1 cellular context compared by ENCODE assay signal in genomic region chr11:62610403-62610802, GRCh38.
TF ChIP-seq lines count a peak whose summit lies in the region.

No MANE protein-coding gene starts in this region.

TF ChIP-seq in A549, 52 proteins besides CTCF, POLR2A, EP300 and RAD21 (continued from another document):
- peak; percentile 59; the same call in 1 of the 2 replicates for TF ChIP-seq KDM1A (IDR thresholded peaks at IDR 0.05; ENCODE audit: low read depth)
- TF ChIP-seq POLR2AphosphoS2 (conservative IDR thresholded peaks at IDR 0.05; ENCODE audit: low read length) = no peak
- TF ChIP-seq ZC3H11A (IDR thresholded peaks at IDR 0.05) = no peak
- TF ChIP-seq ZFP36 (IDR thresholded peaks at IDR 0.05; ENCODE audit: borderline replicate concordance, partially characterized antibody) = peak; percentile 55
- no peak for TF ChIP-seq RFX5 (IDR thresholded peaks at IDR 0.05)
- TF ChIP-seq HES2 (IDR thresholded peaks at IDR 0.05) = no peak
TF ChIP-seq in A549: peak in this region for 2.
